Comparison of ENCODE assay signal across 8 cellular contexts in the genomic region with DNA sequence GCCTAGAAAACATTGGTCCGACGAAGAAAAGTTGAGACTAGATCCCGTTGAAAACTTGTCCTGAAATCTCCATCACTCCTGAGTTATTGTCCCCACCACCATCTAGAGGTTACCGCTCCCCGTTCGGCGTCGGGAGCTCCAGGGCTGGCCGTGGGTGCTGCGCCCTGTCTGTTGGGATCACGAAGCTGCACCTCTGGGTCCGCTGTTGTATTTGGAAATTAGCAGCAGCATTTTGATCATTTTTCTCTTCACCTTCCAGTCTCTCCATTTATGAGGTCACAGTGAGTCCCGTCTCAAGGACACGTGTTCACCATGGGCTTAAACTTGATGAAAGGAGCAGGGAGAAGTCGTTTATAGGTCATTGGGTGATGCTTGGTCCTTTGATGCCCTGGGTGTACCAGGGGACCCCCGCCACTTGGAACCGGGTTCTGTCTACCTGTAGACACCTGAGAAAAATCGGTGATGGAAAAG. TPM values are rescaled to one million over a fixed set of nuclear protein-coding genes. Genes with fewer than 3 reads are reported as not detected.
DNase-seq lines count a peak whose midpoint lies in the region; ATAC-seq and TF ChIP-seq lines count a peak whose summit lies in the region.

No MANE protein-coding gene starts in this region.

- POLR2A ChIA-PET in MCF 10A (lab: Yijun Ruan, JAX) = interaction anchor here (0.6 to 3.1 kb wide), 18 partner anchors 11 to 818 kb away, joined by 3 to 28 read pairs (median 4); partner anchors contain the start of genes ACY1, C3orf18, CISH and DCAF1

- H3K27me3 Mint-ChIP-seq in MCF 10A (ENCODE audit: insufficient read depth, unreplicated experiment) = no peaks in the 10 kb centered on the region

- H3K27me3 ChIP-seq in aorta (ENCODE audit: control insufficient read depth in 1 of 2, insufficient read depth in 2 of 2, low read length in 1 of 2) = no peaks in the 10 kb centered on the region

- TF ChIP-seq CTCF in MCF 10A (IDR thresholded peaks at IDR 0.05; ENCODE audit: unreplicated experiment) = no peak

- H3K4me1 ChIP-seq in mesodermal cell (ENCODE audit: control insufficient read depth, insufficient read depth, low read length, poor library complexity, severe bottlenecking) = peaks cover 31% of the 10 kb centered on the region
- H3K4me1 ChIP-seq in aorta (ENCODE audit: control insufficient read depth in 1 of 2, insufficient read depth in 2 of 2, low read length in 2 of 2) = peaks cover 0 to 2% of the 10 kb centered on the region in 2 donors

- in situ Hi-C loops in ACHN (cut with HindIII; ENCODE audit: low pct_ligation_motif_present, low pct_unique_long_range_greater_than_20kb, low sequenced_read_pairs) = no loop called here

- peaks cover 52% of the 10 kb centered on the region for H3K36me3 ChIP-seq in mesodermal cell (ENCODE audit: control insufficient read depth, insufficient read depth, low read length)
- peaks cover 0 to 3% of the 10 kb centered on the region in 2 donors for H3K36me3 ChIP-seq in aorta (ENCODE audit: control insufficient read depth in 1 of 2, insufficient read depth in 2 of 2, low read length in 1 of 2)

- intact Hi-C loops in MCF 10A (cut with micrococcal nuclease) = loop anchor here (2.0 to 5.0 kb wide), 2 partner anchors 287 to 769 kb away; partner anchors contain the start of genes MAPKAPK3 and TEX264
- intact Hi-C loops in aorta (cut with DNase I) = loop anchor here in 1 of 2 donors (5.0 kb wide), 1 partner anchor 768 kb away; the partner anchor contains the start of gene MAPKAPK3

- peak overlapping the region; percentile 90 for H3K4me3 Mint-ChIP-seq in MCF 10A (ENCODE audit: unreplicated experiment)

- H3K9me3 Mint-ChIP-seq in MCF 10A (ENCODE audit: unreplicated experiment) = no peaks in the 10 kb centered on the region

- H3K4me1 Mint-ChIP-seq in MCF 10A (ENCODE audit: insufficient read depth, unreplicated experiment) = peaks cover 26% of the 10 kb centered on the region

- H3K4me3 ChIP-seq in mesodermal cell (ENCODE audit: extremely low read depth, insufficient read depth, low read length, poor library complexity, severe bottlenecking) (peak overlapping the region; percentile 98), aorta (ENCODE audit: low read length in 2 of 2) (peak overlapping the region; percentile 28 to 67)

- DNase-seq in ACHN (peak; percentile 10), HT-29 (ENCODE audit: low spot score) (peak; percentile 16), MCF 10A (ENCODE audit: unreplicated experiment) (no peak), aorta (peak in 1 of 2 donors; percentile 44), cerebellum (ENCODE audit: low spot score) (no peak), medulla oblongata (ENCODE audit: extremely low spot score) (no peak)
- no peak for DNase-seq in stimulated activated CD4-positive, alpha-beta T cell treated with anti-CD3 and anti-CD28 coated beads, Interleukin-1b, Interleukin-23, amount 100 ng/mL, for 48 hours

- peak overlapping the region; percentile 64 for H3K27ac ChIP-seq in mesodermal cell (ENCODE audit: low read depth, low read length, severe bottlenecking)
- H3K27ac ChIP-seq in aorta (ENCODE audit: low read depth in 1 of 2, low read length in 2 of 2) = no peak overlapping the region

- 1 to 2% methylated on average over 12 to 15 of the region's 18 CpGs for WGBS in mesodermal cell (ENCODE audit: insufficient coverage in 2 of 2), 2 experiments
- 2 to 3% methylated on average over 18 of the region's 18 CpGs for WGBS in aorta, 2 donors

- H3K36me3 Mint-ChIP-seq in MCF 10A (ENCODE audit: insufficient read depth, unreplicated experiment) = peaks cover 14% of the 10 kb centered on the region

- H3K9me3 ChIP-seq in mesodermal cell (ENCODE audit: control insufficient read depth, low read length) (no peaks in the 10 kb centered on the region), aorta (ENCODE audit: control insufficient read depth, low read length) (no peaks in the 10 kb centered on the region)

- CTCF ChIA-PET in MCF 10A (lab: Yijun Ruan, JAX) = interaction anchor here (0.5 to 3.7 kb wide), 8 partner anchors 15 to 833 kb away, joined by 3 to 29 read pairs (median 4); no protein-coding TSS in a partner anchor

- ATAC-seq in aorta (ENCODE audit: low FRiP score) = no peak

- peak overlapping the region; percentile 98 for H3K27ac Mint-ChIP-seq in MCF 10A (ENCODE audit: low read depth, unreplicated experiment)

- BruUV-seq in MCF 10A (replicated peaks; lab: Mats Ljungman, UMichigan) = no TSS peak

RNA-seq across cellular contexts. Expression of gene MANF, which starts 0.6 kb away (rescaled TPM):
- total RNA-seq in HT-29 (2014; rRNA removed; shearing (Covaris generic)) = 58.8 and 62.9 TPM in 2 replicates
- total RNA-seq in MCF 10A (2022) = 271 and 273 TPM in 2 replicates
- polyA plus RNA-seq in mesodermal cell (2013, experiment 1 of 2) = 298 TPM
- 302 TPM for polyA plus RNA-seq in mesodermal cell (2013, experiment 2 of 2)
- total RNA-seq in aorta = 100 to 1,000 TPM in 1 of 2 donors, 10 to 100 TPM in 1; 78.9 to 108 TPM
- 10 to 100 TPM; 47.7 to 67.1 TPM for polyA plus RNA-seq in aorta
- 19.3 TPM for total RNA-seq in cerebellum

RNA-seq across cellular contexts. Expression of gene RBM15B, which starts 5.4 kb away (rescaled TPM):
- total RNA-seq in HT-29 (2014; rRNA removed; shearing (Covaris generic)) = 32.9 and 36.4 TPM in 2 replicates
- 32.5 and 33.6 TPM in 2 replicates for total RNA-seq in MCF 10A (2022)
- 30.1 TPM for polyA plus RNA-seq in mesodermal cell (2013, experiment 1 of 2)
- 27.6 TPM for polyA plus RNA-seq in mesodermal cell (2013, experiment 2 of 2)
- total RNA-seq in aorta = 10 to 100 TPM; 22.4 to 25.4 TPM
- 1 to 10 TPM; 6.9 to 10.0 TPM for polyA plus RNA-seq in aorta
- 30.5 TPM for total RNA-seq in cerebellum

Comparison
In these comparisons a context has a peak if more than half of its experiments do, and no peak if none do; other contexts are left out.
1. DNase-seq: peak in ACHN (single experiment) and HT-29 (single experiment); none in MCF 10A (single experiment), stimulated activated CD4-positive, alpha-beta T cell treated with anti-CD3 and anti-CD28 coated beads, Interleukin-1b, Interleukin-23, amount 100 ng/mL, for 48 hours (single experiment), cerebellum (single experiment) and medulla oblongata (single experiment).